In genomic region chr5:100790170-100790665, GRCh38 we compare ENCODE assay signal across 10 cellular contexts.
DNase-seq lines count a peak whose midpoint lies in the region; ATAC-seq and TF ChIP-seq lines count a peak whose summit lies in the region.
"Had no signal": no experiment of that assay in that cellular context is flagged by ENCODE, and none has a peak within 500 bp of the region (broad histone marks: within the 10 kb centered on the region; RNA-seq: fewer than 3 reads in every experiment).

No MANE protein-coding gene starts in this region.

- H3K4me1 ChIP-seq in upper lobe of right lung (peaks cover 3% of the 10 kb centered on the region), psoas muscle (no peaks in the 10 kb centered on the region)
- H3K4me1 ChIP-seq: SJSA1 had no signal

- 58 to 69% (median 63%) methylated on average over 4 of the region's 4 CpGs for WGBS in psoas muscle, 3 donors

- H3K27me3 Mint-ChIP-seq in activated naive CD8-positive, alpha-beta T cell treated with anti-CD3 and anti-CD28 coated beads, Interleukin-2, amount 10 ng/mL, durations not matched to agents 7 days and 5 days, result no peaks in the 10 kb centered on the region
- H3K27me3 Mint-ChIP-seq in activated naive CD8-positive, alpha-beta T cell treated with anti-CD3 and anti-CD28 coated beads, Interleukin-2, amount 50 U/mL, for 24 hours, result peaks cover 3% of the 10 kb centered on the region
- H3K27me3 Mint-ChIP-seq: B cell had no signal

- peaks cover 12% of the 10 kb centered on the region for H3K9me3 Mint-ChIP-seq in activated naive CD8-positive, alpha-beta T cell treated with anti-CD3 and anti-CD28 coated beads, Interleukin-2, amount 10 ng/mL, durations not matched to agents 7 days and 5 days
- peaks cover 9% of the 10 kb centered on the region for H3K9me3 Mint-ChIP-seq in activated naive CD8-positive, alpha-beta T cell treated with anti-CD3 and anti-CD28 coated beads, Interleukin-2, amount 50 U/mL, for 24 hours

- no peaks in the 10 kb centered on the region for H3K36me3 ChIP-seq in upper lobe of right lung
- H3K36me3 ChIP-seq in psoas muscle (ENCODE audit: insufficient read depth in 1 of 2, low read depth in 1 of 2), result no peaks in the 10 kb centered on the region
- H3K36me3 ChIP-seq: SJSA1 had no signal

- DNase-seq in activated naive CD8-positive, alpha-beta T cell treated with anti-CD3 and anti-CD28 coated beads, Interleukin-2, amount 10 ng/mL, durations not matched to agents 7 days and 5 days, result no peak
- no peak for DNase-seq in activated naive CD8-positive, alpha-beta T cell treated with anti-CD3 and anti-CD28 coated beads, Interleukin-2, amount 50 U/mL, for 24 hours
- peak; percentile 12 for DNase-seq in choroid plexus epithelial cell (ENCODE audit: low read depth)
- DNase-seq in upper lobe of right lung, result no peak
- no peak for DNase-seq in SW 1271 (lab: John Stamatoyannopoulos, UW)
- no peak for DNase-seq in psoas muscle
- no peak for DNase-seq in SKM-1 treated with dmso at 0.1 percent for 144 hours (lab: John Stamatoyannopoulos, UW; ENCODE audit: unreplicated experiment)

- peak; percentile 71 for ATAC-seq in activated naive CD8-positive, alpha-beta T cell treated with anti-CD3 and anti-CD28 coated beads, Interleukin-2, amount 10 ng/mL, durations not matched to agents 7 days and 5 days (ENCODE audit: low read depth)
- ATAC-seq in activated naive CD8-positive, alpha-beta T cell treated with anti-CD3 and anti-CD28 coated beads, Interleukin-2, amount 50 U/mL, for 24 hours, result no peak
- ATAC-seq in HG03460 (IDR thresholded peaks at IDR 0.05; ENCODE audit: unreplicated experiment) (peak; percentile 76), upper lobe of right lung (peak; percentile 48), psoas muscle (no peak)

- no peak overlapping the region for H3K27ac Mint-ChIP-seq in activated naive CD8-positive, alpha-beta T cell treated with anti-CD3 and anti-CD28 coated beads, Interleukin-2, amount 10 ng/mL, durations not matched to agents 7 days and 5 days
- no peak overlapping the region for H3K27ac Mint-ChIP-seq in activated naive CD8-positive, alpha-beta T cell treated with anti-CD3 and anti-CD28 coated beads, Interleukin-2, amount 50 U/mL, for 24 hours
- H3K27ac Mint-ChIP-seq: B cell had no signal

- H3K4me3 ChIP-seq in choroid plexus epithelial cell (ENCODE audit: low read depth, low read length), result no peak overlapping the region
- no peak overlapping the region for H3K4me3 ChIP-seq in upper lobe of right lung
- no peak overlapping the region for H3K4me3 ChIP-seq in psoas muscle
- H3K4me3 ChIP-seq: SJSA1 had no signal

- H3K36me3 Mint-ChIP-seq in activated naive CD8-positive, alpha-beta T cell treated with anti-CD3 and anti-CD28 coated beads, Interleukin-2, amount 10 ng/mL, durations not matched to agents 7 days and 5 days, result peaks cover 7% of the 10 kb centered on the region
- no peaks in the 10 kb centered on the region for H3K36me3 Mint-ChIP-seq in activated naive CD8-positive, alpha-beta T cell treated with anti-CD3 and anti-CD28 coated beads, Interleukin-2, amount 50 U/mL, for 24 hours (ENCODE audit: low read depth)

- H3K27me3 ChIP-seq in upper lobe of right lung (no peaks in the 10 kb centered on the region), psoas muscle (ENCODE audit: insufficient read depth in 3 of 3, low read length in 2 of 3) (no peaks in the 10 kb centered on the region)
- H3K27me3 ChIP-seq: SJSA1 had no signal

- POLR2A ChIA-PET in activated naive CD8-positive, alpha-beta T cell treated with anti-CD3 and anti-CD28 coated beads, Interleukin-2, amount 10 ng/mL, durations not matched to agents 7 days and 5 days (lab: Charles Lee), result no interaction called here

- H3K4me1 Mint-ChIP-seq in activated naive CD8-positive, alpha-beta T cell treated with anti-CD3 and anti-CD28 coated beads, Interleukin-2, amount 10 ng/mL, durations not matched to agents 7 days and 5 days, result peaks cover 11% of the 10 kb centered on the region
- H3K4me1 Mint-ChIP-seq in activated naive CD8-positive, alpha-beta T cell treated with anti-CD3 and anti-CD28 coated beads, Interleukin-2, amount 50 U/mL, for 24 hours, result peaks cover 7% of the 10 kb centered on the region

- H3K9me3 ChIP-seq in upper lobe of right lung (no peaks in the 10 kb centered on the region), psoas muscle (no peaks in the 10 kb centered on the region)
- H3K9me3 ChIP-seq: SJSA1 had no signal

- no peak overlapping the region for H3K4me3 Mint-ChIP-seq in activated naive CD8-positive, alpha-beta T cell treated with anti-CD3 and anti-CD28 coated beads, Interleukin-2, amount 10 ng/mL, durations not matched to agents 7 days and 5 days
- no peak overlapping the region for H3K4me3 Mint-ChIP-seq in activated naive CD8-positive, alpha-beta T cell treated with anti-CD3 and anti-CD28 coated beads, Interleukin-2, amount 50 U/mL, for 24 hours
- H3K4me3 Mint-ChIP-seq: B cell had no signal

- intact Hi-C loops in upper lobe of right lung (cut with DNase I), result no loop called here
- intact Hi-C loops in psoas muscle (cut with DNase I), result no loop called here

- peak; percentile 24 for TF ChIP-seq CTCF in choroid plexus epithelial cell (conservative IDR thresholded peaks at IDR 0.05; ENCODE audit: low read depth, low read length)
- TF ChIP-seq CTCF in upper lobe of right lung (IDR thresholded peaks at IDR 0.05), result peak; percentile 20
- no peak for TF ChIP-seq CTCF in psoas muscle (IDR thresholded peaks at IDR 0.05)

- H3K27ac ChIP-seq in upper lobe of right lung, result no peak overlapping the region
- H3K27ac ChIP-seq in psoas muscle, result no peak overlapping the region
- H3K27ac ChIP-seq: SJSA1 had no signal

Comparison
In these comparisons a context has a peak if more than half of its experiments do, and no peak if none do; other contexts are left out.
1. ATAC-seq: peak in activated naive CD8-positive, alpha-beta T cell treated with anti-CD3 and anti-CD28 coated beads, Interleukin-2, amount 10 ng/mL, durations not matched to agents 7 days and 5 days (single experiment), HG03460 (single experiment) and upper lobe of right lung (single experiment); none in activated naive CD8-positive, alpha-beta T cell treated with anti-CD3 and anti-CD28 coated beads, Interleukin-2, amount 50 U/mL, for 24 hours (single experiment) and psoas muscle (0 of 4).